9 cellular contexts compared by ENCODE assay signal in genomic region chr4:6633091-6633906, GRCh38. TPM values are rescaled to one million over a fixed set of nuclear protein-coding genes. Genes with fewer than 3 reads are reported as not detected.
DNase-seq lines count a peak whose midpoint lies in the region; ATAC-seq and TF ChIP-seq lines count a peak whose summit lies in the region.
"Had no signal": no experiment of that assay in that cellular context is flagged by ENCODE, and none has a peak within 500 bp of the region (broad histone marks: within the 10 kb centered on the region; RNA-seq: fewer than 3 reads in every experiment).

No MANE protein-coding gene starts in this region.

- H3F3A ChIP-seq in PC-3 (ENCODE audit: low read length, unreplicated experiment) = no peaks in the 10 kb centered on the region

- H3K9me3 ChIP-seq in PC-3 (ENCODE audit: low read length) = no peaks in the 10 kb centered on the region

- ATAC-seq in PC-3 = no peak
- no peak for ATAC-seq in GM21367 (IDR thresholded peaks at IDR 0.05; ENCODE audit: unreplicated experiment)

- CTCF ChIA-PET in PC-3 (lab: Charles Lee) = no interaction called here

- no peak overlapping the region for H3K9ac ChIP-seq in PC-3 (ENCODE audit: low read length)

- H3K27me3 ChIP-seq in PC-3 (ENCODE audit: low read length) = no peaks in the 10 kb centered on the region

- H3K4me3 ChIP-seq in AG10803 (ENCODE audit: low read length) (no peak overlapping the region), PC-3 (ENCODE audit: low read length) (no peak overlapping the region)

- DNase-seq in AG10803 (ENCODE audit: low read depth) = peak; percentile 63
- DNase-seq in KBM-7 = peak; percentile 91
- DNase-seq in PC-3 = peak; percentile 9
- DNase-seq in fibroblast of peridontal ligament (ENCODE audit: extremely low read depth) = peak; percentile 15
- DNase-seq in iPS-NIHi11 (ENCODE audit: low spot score) = no peak
- DNase-seq in epidermal melanocyte (ENCODE audit: insufficient read length, low spot score) = no peak
- DNase-seq in activated CD4-positive, CD25-positive, alpha-beta regulatory T cell treated with anti-CD3 and anti-CD28 coated beads, Interleukin-2, amount 50 U/mL, for 72 hours = no peak
- DNase-seq: activated naive CD4-positive, alpha-beta T cell had no signal

- H3K4me2 ChIP-seq in PC-3 (ENCODE audit: low read length) = no peak overlapping the region

- H3K36me3 ChIP-seq in PC-3 (ENCODE audit: low read depth, low read length) = no peaks in the 10 kb centered on the region

- no peaks in the 10 kb centered on the region for H3K79me2 ChIP-seq in PC-3 (ENCODE audit: low read length)

- BruUV-seq in PC-3 (replicated peaks; lab: Mats Ljungman, UMichigan) = no TSS peak

- in situ Hi-C loops in KBM-7 (cut with MboI; ENCODE audit: low pct_unique_long_range_greater_than_20kb, low sequenced_read_pairs) = no loop called here

- no peak overlapping the region for H2AFZ ChIP-seq in PC-3 (ENCODE audit: low read length)

- POLR2A ChIA-PET in PC-3 (lab: Charles Lee; ENCODE audit: unreplicated experiment) = no interaction called here

- intact Hi-C loops in PC-3 (cut with micrococcal nuclease) = no loop called here

- H3K9me2 ChIP-seq in PC-3 (replicated peaks; ENCODE audit: low read length) = no peaks in the 10 kb centered on the region

- no peak overlapping the region for H3K27ac ChIP-seq in PC-3 (ENCODE audit: low read length)

- H3K4me1 ChIP-seq in PC-3 (ENCODE audit: insufficient read depth, low read length) = no peaks in the 10 kb centered on the region

- no peaks in the 10 kb centered on the region for H4K20me1 ChIP-seq in PC-3 (ENCODE audit: low read length)

- TF ChIP-seq CTCF in AG10803 (conservative IDR thresholded peaks at IDR 0.05; ENCODE audit: low read length) = no peak
- TF ChIP-seq CTCF in PC-3 (conservative IDR thresholded peaks at IDR 0.05; ENCODE audit: low read depth, low read length) = no peak

RNA-seq across cellular contexts. Expression of gene MRFAP1, which starts 7.2 kb away (rescaled TPM):
- total RNA-seq in PC-3 (2014; rRNA removed) = 122 and 200 TPM in 2 replicates

RNA-seq across cellular contexts. Expression of gene MAN2B2, which starts 58.3 kb away (rescaled TPM):
- total RNA-seq in PC-3 (2014; rRNA removed) = 8.5 and 9.8 TPM in 2 replicates

Comparison
In these comparisons a context has a peak if more than half of its experiments do, and no peak if none do; other contexts are left out.
1. DNase-seq: peak in AG10803 (single experiment), KBM-7 (single experiment), PC-3 (single experiment) and fibroblast of peridontal ligament (single experiment); none in iPS-NIHi11 (single experiment), epidermal melanocyte (single experiment) and activated CD4-positive, CD25-positive, alpha-beta regulatory T cell treated with anti-CD3 and anti-CD28 coated beads, Interleukin-2, amount 50 U/mL, for 72 hours (single experiment).